ENCODE assay signal across 22 cellular contexts in genomic region chr2:33302348-33302747, GRCh38.
"Had no signal": no experiment of that assay in that cellular context is flagged by ENCODE, and none has a peak within 500 bp of the region (broad histone marks: within the 10 kb centered on the region; RNA-seq: fewer than 3 reads in every experiment).

No MANE protein-coding gene starts in this region.

- ATAC-seq: heart left ventricle; left lobe of liver; mucosa of descending colon; natural killer cell treated with Interleukin-12 subunit alpha and Interleukin-12 subunit beta and Interleukin-15 and Interleukin-18, amount 100 ng/mL, for 72 hours; pancreas; stimulated activated effector memory CD8-positive, alpha-beta T cell treated with anti-CD3 and anti-CD28 coated beads, Interleukin-12 subunit alpha, Interleukin-12 subunit beta, amount 100 ng/mL, for 72 hours; stimulated activated naive CD8-positive, alpha-beta T cell treated with anti-CD3 and anti-CD28 coated beads, Interleukin-15, Interleukin-2, amounts not matched to agents 100 U/mL and 50 U/mL, for 24 hours had no signal

- H3K36me3 ChIP-seq: gastrocnemius medialis, neutrophil, pancreas had no signal

- H3K9me3 ChIP-seq: esophagus squamous epithelium, gastrocnemius medialis, heart left ventricle, mucosa of descending colon, neutrophil, pancreas, right atrium auricular region, sigmoid colon had no signal

- DNase-seq: dermis blood vessel endothelial cell; effector memory CD4-positive, alpha-beta T cell; esophagus squamous epithelium; foreskin fibroblast; gastrocnemius medialis; heart left ventricle; kidney; mesenchymal stem cell; mucosa of descending colon; naive B cell; pancreas; sigmoid colon; stimulated activated CD4-positive, alpha-beta T cell treated with anti-CD3 and anti-CD28 coated beads, Interleukin-2, amount 100 ng/mL, for 24 hours; stimulated activated CD4-positive, alpha-beta T cell treated with anti-CD3 and anti-CD28 coated beads, Interleukin-4, amount 100 ng/mL, for 24 hours; stimulated activated naive CD8-positive, alpha-beta T cell treated with anti-CD3 and anti-CD28 coated beads, Interleukin-15, Interleukin-2, amounts not matched to agents 100 U/mL and 50 U/mL, for 24 hours had no signal

- H3K27me3 ChIP-seq: esophagus squamous epithelium, gastrocnemius medialis, heart left ventricle, hepatocyte, neutrophil, pancreas, right atrium auricular region, sigmoid colon had no signal

- H3K4me3 ChIP-seq: coronary artery, esophagus squamous epithelium, gastrocnemius medialis, heart left ventricle, hepatocyte, mucosa of descending colon, pancreas, right atrium auricular region, sigmoid colon had no signal

- H3K27ac ChIP-seq: esophagus squamous epithelium, gastrocnemius medialis, heart left ventricle, hepatocyte, neutrophil, pancreas, right atrium auricular region had no signal

- H3K4me1 ChIP-seq: pancreas had no signal
